In the genomic region with DNA sequence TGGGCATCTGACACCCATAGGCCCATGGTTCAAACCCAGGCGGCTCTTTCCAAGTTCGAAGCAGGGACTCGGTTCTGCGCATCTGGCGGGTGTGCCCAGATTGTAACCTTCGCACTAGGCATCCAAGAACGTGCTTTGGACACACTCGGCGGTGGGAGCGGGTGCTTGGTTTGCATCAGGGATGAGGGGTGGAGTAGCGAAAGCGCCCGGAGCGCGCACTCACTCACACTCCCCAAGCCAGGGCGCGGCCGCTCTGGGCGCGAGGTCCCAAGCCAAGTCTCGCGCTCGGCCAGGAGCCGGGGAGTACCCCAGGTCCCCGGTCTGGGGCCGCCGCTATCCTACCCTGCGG, we compare ENCODE assay signal across 11 cellular contexts. TPM values are rescaled to one million over a fixed set of nuclear protein-coding genes. Genes with fewer than 3 reads are reported as not detected.
DNase-seq lines count a peak whose midpoint lies in the region; ATAC-seq and TF ChIP-seq lines count a peak whose summit lies in the region.
"Had no signal": no experiment of that assay in that cellular context is flagged by ENCODE, and none has a peak within 500 bp of the region (broad histone marks: within the 10 kb centered on the region; RNA-seq: fewer than 3 reads in every experiment).

No MANE protein-coding gene starts in this region.

- peaks cover 20% of the 10 kb centered on the region for H3K27me3 Mint-ChIP-seq in memory B cell

- H3K27ac ChIP-seq in ectodermal cell (ENCODE audit: insufficient read depth, low read depth, low read length, poor library complexity, severe bottlenecking) (no peak overlapping the region), substantia nigra (ENCODE audit: low read depth, low read length, poor library complexity, severe bottlenecking) (peak overlapping the region; percentile 72)

- peak overlapping the region; percentile 50 for H3K4me3 Mint-ChIP-seq in memory B cell

- no peak overlapping the region for H3K27ac Mint-ChIP-seq in memory B cell

- H3K36me3 Mint-ChIP-seq in memory B cell: no peaks in the 10 kb centered on the region

- no peak for DNase-seq in MG63
- no peak for DNase-seq in memory B cell (ENCODE audit: low spot score in 2 of 2)
- peak in 2 of 49 donors; percentile 37 to 49 for DNase-seq in substantia nigra (lab: John Stamatoyannopoulos, UW)
- no peak for DNase-seq in NCI-H2107 (lab: John Stamatoyannopoulos, UW)
- DNase-seq in HEK293T (ENCODE audit: extremely low spot score): no peak
- DNase-seq in SHP77 (lab: John Stamatoyannopoulos, UW): no peak
- DNase-seq: NCI-H1436, SIG-M5 had no signal

- peaks cover 2% of the 10 kb centered on the region for H3K4me1 Mint-ChIP-seq in memory B cell

- H3K4me1 ChIP-seq in ectodermal cell (ENCODE audit: control insufficient read depth, insufficient read depth, low read length): no peaks in the 10 kb centered on the region

- no peaks in the 10 kb centered on the region for H3K36me3 ChIP-seq in MG63
- no peaks in the 10 kb centered on the region for H3K36me3 ChIP-seq in ectodermal cell (ENCODE audit: control insufficient read depth, insufficient read depth, low read length)

- H3K27me3 ChIP-seq in MG63 (0 out of 2 replicates have a peak, but pooled peaks cover 6% of the 10 kb centered on the region), ectodermal cell (ENCODE audit: control insufficient read depth, insufficient read depth, low read length, poor library complexity, severe bottlenecking) (peaks cover 66% of the 10 kb centered on the region)

- ATAC-seq in memory B cell (ENCODE audit: low read depth): no peak
- ATAC-seq in GM18498 (IDR thresholded peaks at IDR 0.05; ENCODE audit: unreplicated experiment): no peak

- POLR2A ChIA-PET in HEK293T (lab: Yijun Ruan, JAX): no interaction called here

- peaks cover 3% of the 10 kb centered on the region for H3K9me3 Mint-ChIP-seq in memory B cell

- WGBS in ectodermal cell, 2 experiments: 4 to 5% methylated on average over 28 of the region's 28 CpGs

- H3K4me3 ChIP-seq in MG63 (peak overlapping the region; percentile 46), ectodermal cell (ENCODE audit: insufficient read depth, low read depth, low read length) (peak overlapping the region; percentile 69)
- H3K4me3 ChIP-seq: mucosa of descending colon had no signal

- CTCF ChIA-PET in HEK293T (lab: Yijun Ruan, JAX): interaction anchor here (0.6 kb wide), 1 partner anchor 320 kb away, joined by 3 read pairs; no protein-coding TSS in a partner anchor

- H3K9me3 ChIP-seq in MG63: no peaks in the 10 kb centered on the region
- H3K9me3 ChIP-seq in ectodermal cell (ENCODE audit: control insufficient read depth, low read length): no peaks in the 10 kb centered on the region
- H3K9me3 ChIP-seq: mucosa of descending colon had no signal

TF ChIP-seq in HEK293T, 16 proteins besides CTCF, POLR2A, EP300 and RAD21:
- TF ChIP-seq FOXK2 (IDR thresholded peaks at IDR 0.05): no peak
- TF ChIP-seq FOXA1 (IDR thresholded peaks at IDR 0.05): no peak
- TF ChIP-seq NFRKB (IDR thresholded peaks at IDR 0.05): no peak
- TF ChIP-seq TARDBP (IDR thresholded peaks at IDR 0.05): no peak
- TF ChIP-seq ZNF384 (IDR thresholded peaks at IDR 0.05): no peak
- TF ChIP-seq SP1 (IDR thresholded peaks at IDR 0.05): no peak
- TF ChIP-seq BHLHE40 (IDR thresholded peaks at IDR 0.05; ENCODE audit: borderline replicate concordance): no peak
- no peak for TF ChIP-seq CTBP1 (IDR thresholded peaks at IDR 0.05; ENCODE audit: borderline replicate concordance)
- no peak for TF ChIP-seq FOXM1 (IDR thresholded peaks at IDR 0.05; ENCODE audit: borderline replicate concordance)

RNA-seq across cellular contexts. Expression of a gene that starts 0.2 kb away (rescaled TPM):
- total RNA-seq in MG63 (2014; rRNA removed; shearing (Covaris generic); ENCODE audit: low replicate concordance): 0.23 TPM in 1 of 2 replicates, not detected in the other
- polyA plus RNA-seq in ectodermal cell (2013, experiment 1 of 4): 3.0 TPM
- 3.6 TPM for polyA plus RNA-seq in ectodermal cell (2013, experiment 2 of 4)
- polyA plus RNA-seq in ectodermal cell (2013, experiment 3 of 4): 3.0 TPM
- polyA plus RNA-seq in ectodermal cell (2013, experiment 4 of 4): 3.0 TPM
